Comparison of ENCODE assay signal across 8 cellular contexts in genomic region chr6:5851261-5851757, GRCh38.
DNase-seq lines count a peak whose midpoint lies in the region; ATAC-seq and TF ChIP-seq lines count a peak whose summit lies in the region.

No MANE protein-coding gene starts in this region.

- peaks cover 9% of the 10 kb centered on the region for H3K4me1 Mint-ChIP-seq in T-helper 2 cell treated with Interferon-gamma antibody and Interleukin-4, amounts not matched to agents 5 μg/mL and 100 μg/mL, for 36 hours (ENCODE audit: low read depth)

- TF ChIP-seq CTCF in body of pancreas (IDR thresholded peaks at IDR 0.05) = no peak

- H3K27me3 ChIP-seq in body of pancreas = peaks cover 0 to 3% of the 10 kb centered on the region in 2 donors

- no peak overlapping the region for H3K27ac Mint-ChIP-seq in T-helper 2 cell treated with Interferon-gamma antibody and Interleukin-4, amounts not matched to agents 5 μg/mL and 100 μg/mL, for 36 hours

- intact Hi-C loops in body of pancreas (cut with DNase I) = no loop called here

- H3K4me3 ChIP-seq in body of pancreas = peak overlapping the region in 1 of 2 donors; percentile 29

- TF ChIP-seq POLR2A in body of pancreas (IDR thresholded peaks at IDR 0.05) = no peak

- no peak overlapping the region for H3K27ac ChIP-seq in body of pancreas

- peak; percentile 54 for DNase-seq in COLO668 (lab: John Stamatoyannopoulos, UW; ENCODE audit: unreplicated experiment)
- peak; percentile 64 for DNase-seq in T-helper 2 cell treated with Interferon-gamma antibody and Interleukin-4, amounts not matched to agents 5 μg/mL and 100 μg/mL, for 36 hours (ENCODE audit: low spot score)
- DNase-seq in body of pancreas = peak; percentile 46 to 74 (median 58)
- DNase-seq in inferior parietal cortex (ENCODE audit: extremely low spot score) = peak; percentile 70
- peak; percentile 40 to 61 (median 46) for DNase-seq in stimulated activated CD4-positive, alpha-beta T cell treated with anti-CD3 and anti-CD28 coated beads, Interleukin-12 subunit alpha, Interleukin-12 subunit beta, amount 100 ng/mL, for 48 hours (ENCODE audit: low read depth in 2 of 3, low spot score in 1 of 3)
- no peak for DNase-seq in NK-92 (lab: John Stamatoyannopoulos, UW; ENCODE audit: unreplicated experiment)

- H3K36me3 Mint-ChIP-seq in T-helper 2 cell treated with Interferon-gamma antibody and Interleukin-4, amounts not matched to agents 5 μg/mL and 100 μg/mL, for 36 hours (ENCODE audit: low read depth) = no peaks in the 10 kb centered on the region

- peaks cover 17% of the 10 kb centered on the region for H3K27me3 Mint-ChIP-seq in T-helper 2 cell treated with Interferon-gamma antibody and Interleukin-4, amounts not matched to agents 5 μg/mL and 100 μg/mL, for 36 hours (ENCODE audit: low read depth)

- H3K9me3 ChIP-seq in body of pancreas = no peaks in the 10 kb centered on the region

- peak overlapping the region; percentile 79 for H3K4me3 Mint-ChIP-seq in T-helper 2 cell treated with Interferon-gamma antibody and Interleukin-4, amounts not matched to agents 5 μg/mL and 100 μg/mL, for 36 hours

- peaks cover 6% of the 10 kb centered on the region for H3K4me1 ChIP-seq in body of pancreas

- peak; percentile 76 for ATAC-seq in HG02798 (IDR thresholded peaks at IDR 0.05; ENCODE audit: poor library complexity, unreplicated experiment)
- ATAC-seq in body of pancreas = peak; percentile 78
- ATAC-seq in GM18861 (IDR thresholded peaks at IDR 0.05; ENCODE audit: unreplicated experiment) = no peak

- 1 to 2% methylated on average over 20 to 34 of the region's 34 CpGs for WGBS in body of pancreas, 2 donors

- H3K36me3 ChIP-seq in body of pancreas (replicated peaks in 1 of 2; ENCODE audit: insufficient read depth in 1 of 2, low read depth in 2 of 2) = no peaks in the 10 kb centered on the region

- H3K9me3 Mint-ChIP-seq in T-helper 2 cell treated with Interferon-gamma antibody and Interleukin-4, amounts not matched to agents 5 μg/mL and 100 μg/mL, for 36 hours = no peaks in the 10 kb centered on the region
